26 cellular contexts compared by ENCODE assay signal in genomic region chr6:53654745-53655240, GRCh38. TPM values are rescaled to one million over a fixed set of nuclear protein-coding genes. Genes with fewer than 3 reads are reported as not detected.
"Had no signal": no experiment of that assay in that cellular context is flagged by ENCODE, and none has a peak within 500 bp of the region (broad histone marks: within the 10 kb centered on the region; RNA-seq: fewer than 3 reads in every experiment).

No MANE protein-coding gene starts in this region.

- H3K27ac ChIP-seq: dorsolateral prefrontal cortex, epithelial cell of prostate, gastroesophageal sphincter, hepatocyte, neural progenitor cell, parathyroid adenoma, right atrium auricular region, sigmoid colon, skin epidermis, suprapubic skin, transverse colon, upper lobe of right lung, uterus had no signal

- H2AFZ ChIP-seq: hepatocyte, neural progenitor cell, parathyroid adenoma had no signal

- H3K9me3 ChIP-seq: gastroesophageal sphincter, heart left ventricle, mucosa of descending colon, right atrium auricular region, sigmoid colon, suprapubic skin, transverse colon, upper lobe of right lung, uterus had no signal

- H3K36me3 ChIP-seq: gastroesophageal sphincter, neural progenitor cell, sigmoid colon, suprapubic skin, transverse colon, upper lobe of right lung, uterus had no signal

- H3K27me3 ChIP-seq: dorsolateral prefrontal cortex, gastroesophageal sphincter, hepatocyte, right atrium auricular region, sigmoid colon, suprapubic skin, transverse colon, uterus had no signal

- H3K4me3 ChIP-seq: dorsolateral prefrontal cortex, gastroesophageal sphincter, hepatocyte, lung, mucosa of descending colon, neural progenitor cell, right atrium auricular region, sigmoid colon, skin epidermis, suprapubic skin, transverse colon, upper lobe of right lung, uterus had no signal

- H3K79me2 ChIP-seq: parathyroid adenoma had no signal

- H3K9ac ChIP-seq: neural progenitor cell, parathyroid adenoma had no signal

- FAIRE-seq: colon had no signal

- DNase-seq: dorsolateral prefrontal cortex; effector CD4-positive, alpha-beta T cell; foreskin fibroblast; heart left ventricle; left cardiac atrium; mucosa of descending colon; naive thymus-derived CD4-positive, alpha-beta T cell; sigmoid colon; stimulated activated CD4-positive, alpha-beta T cell treated with anti-CD3 and anti-CD28 coated beads, Interleukin-15, amount 100 ng/mL, for 24 hours; stimulated activated CD4-positive, alpha-beta T cell treated with anti-CD3 and anti-CD28 coated beads, Interleukin-2, amount 100 ng/mL, for 48 hours; stimulated activated naive CD4-positive, alpha-beta T cell; stimulated activated naive CD8-positive, alpha-beta T cell treated with anti-CD3 and anti-CD28 coated beads, Interleukin-15, amount 100 ng/mL, for 72 hours; transverse colon; upper lobe of right lung; uterus had no signal

- H3K4me2 ChIP-seq: hepatocyte, neural progenitor cell had no signal

- H3K4me1 ChIP-seq: neural progenitor cell, parathyroid adenoma had no signal

- ATAC-seq: esophagus mucosa; gastroesophageal sphincter; left cardiac atrium; mucosa of descending colon; naive thymus-derived CD4-positive, alpha-beta T cell; stimulated activated naive CD8-positive, alpha-beta T cell treated with anti-CD3 and anti-CD28 coated beads, Interleukin-15, amount 100 ng/mL, for 72 hours; upper lobe of right lung had no signal

RNA-seq across cellular contexts. Expression of gene KLHL31, which starts 10.8 kb away (rescaled TPM):
- polyA plus RNA-seq: naive thymus-derived CD4-positive, alpha-beta T cell had no signal
